Comparison of ENCODE assay signal across 7 cellular contexts in the genomic region with DNA sequence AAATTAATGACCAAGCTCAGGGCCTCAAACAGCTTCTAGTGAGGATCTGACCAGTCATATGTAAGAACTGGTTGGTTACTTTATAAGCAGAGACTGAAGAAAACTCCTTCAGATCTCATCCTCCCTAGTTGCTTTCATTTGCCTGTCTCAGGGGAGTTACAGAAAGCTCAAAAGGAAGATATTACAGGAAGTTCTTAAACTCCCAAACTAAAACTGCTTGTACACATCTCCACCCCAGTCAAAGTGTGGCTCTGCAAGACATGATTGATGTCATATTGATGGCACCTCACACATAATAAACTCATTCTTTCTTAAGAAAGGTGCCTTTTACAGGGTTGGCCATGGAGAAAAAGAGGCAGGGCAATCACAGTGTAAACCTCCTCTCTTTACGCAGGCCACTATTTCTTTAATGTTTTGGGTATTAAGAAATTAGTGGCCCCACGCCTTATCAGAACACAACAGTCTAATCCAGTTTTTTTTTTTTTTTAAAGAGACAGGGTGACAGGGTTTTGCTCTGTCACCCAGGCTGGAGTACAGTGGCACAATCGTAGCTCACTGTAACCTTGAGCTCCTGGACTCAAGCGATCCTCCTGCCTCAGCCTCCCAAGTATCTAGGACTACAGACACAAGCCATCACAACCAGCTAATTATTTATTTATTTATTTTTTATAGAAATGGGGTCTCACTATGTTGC.
DNase-seq lines count a peak whose midpoint lies in the region; ATAC-seq and TF ChIP-seq lines count a peak whose summit lies in the region.

No MANE protein-coding gene starts in this region.

- ATAC-seq in GM19035 (IDR thresholded peaks at IDR 0.05; ENCODE audit: unreplicated experiment) = peak; percentile 74
- ATAC-seq in HG02973 (IDR thresholded peaks at IDR 0.05; ENCODE audit: unreplicated experiment) = peak; percentile 66
- peak; percentile 24; the same call in 2 of the 3 replicates for ATAC-seq in SK-N-SH treated with all-trans-retinoic acid at 6 μM for 48 hours
- no peak for ATAC-seq in left lobe of liver

- peak overlapping the region; percentile 67 for H3K27ac ChIP-seq in left ventricle myocardium inferior (replicated peaks)

- TF ChIP-seq CTCF in left ventricle myocardium inferior (IDR thresholded peaks at IDR 0.05; ENCODE audit: borderline replicate concordance) = no peak

- no peaks in the 10 kb centered on the region for H3K27me3 ChIP-seq in left ventricle myocardium inferior (ENCODE audit: low read depth)

- H3K4me3 ChIP-seq in left ventricle myocardium inferior = no peak overlapping the region

- intact Hi-C loops in left ventricle myocardium inferior (cut with micrococcal nuclease) = no loop called here

- peaks cover 36% of the 10 kb centered on the region for H3K4me1 ChIP-seq in left ventricle myocardium inferior

- DNase-seq in left ventricle myocardium inferior (no peak), C1 segment of cervical spinal cord (lab: John Stamatoyannopoulos, UW) (no peak), iPS-NIHi7 (ENCODE audit: extremely low spot score) (no peak), left lobe of liver (ENCODE audit: low spot score) (no peak)

- H3K9me3 ChIP-seq in left ventricle myocardium inferior (replicated peaks) = no peaks in the 10 kb centered on the region

- peaks cover 18% of the 10 kb centered on the region for H3K36me3 ChIP-seq in left ventricle myocardium inferior

TF ChIP-seq in SK-N-SH treated with all-trans-retinoic acid at 6 μM for 48 hours, 23 proteins besides CTCF, POLR2A, EP300 and RAD21:
- TF ChIP-seq BACH2 (CRISPR knock-in tag; IDR thresholded peaks at IDR 0.05; ENCODE audit: borderline replicate concordance) (no peak), RARB (CRISPR knock-in tag; IDR thresholded peaks at IDR 0.05) (no peak), GLIS3 (CRISPR knock-in tag; IDR thresholded peaks at IDR 0.05) (no peak), ZNF8 (CRISPR knock-in tag; IDR thresholded peaks at IDR 0.05) (no peak), PPARA (CRISPR knock-in tag; IDR thresholded peaks at IDR 0.05; ENCODE audit: borderline replicate concordance) (no peak), ZNF565 (CRISPR knock-in tag; conservative IDR thresholded peaks at IDR 0.05; ENCODE audit: low read depth) (no peak), ESRRG (CRISPR knock-in tag; IDR thresholded peaks at IDR 0.05) (no peak), TOX (CRISPR knock-in tag; IDR thresholded peaks at IDR 0.05; ENCODE audit: borderline replicate concordance) (no peak), ARNTL (CRISPR knock-in tag; IDR thresholded peaks at IDR 0.05; ENCODE audit: borderline replicate concordance, low read depth) (no peak), TCF4 (CRISPR knock-in tag; IDR thresholded peaks at IDR 0.05; ENCODE audit: borderline replicate concordance) (no peak), SNAI2 (CRISPR knock-in tag; IDR thresholded peaks at IDR 0.05) (no peak), ZC3H10 (CRISPR knock-in tag; IDR thresholded peaks at IDR 0.05) (no peak), ZNF70 (CRISPR knock-in tag; IDR thresholded peaks at IDR 0.05) (no peak), ISL1 (CRISPR knock-in tag; IDR thresholded peaks at IDR 0.05) (no peak)
- TF ChIP-seq, protein P1, sequence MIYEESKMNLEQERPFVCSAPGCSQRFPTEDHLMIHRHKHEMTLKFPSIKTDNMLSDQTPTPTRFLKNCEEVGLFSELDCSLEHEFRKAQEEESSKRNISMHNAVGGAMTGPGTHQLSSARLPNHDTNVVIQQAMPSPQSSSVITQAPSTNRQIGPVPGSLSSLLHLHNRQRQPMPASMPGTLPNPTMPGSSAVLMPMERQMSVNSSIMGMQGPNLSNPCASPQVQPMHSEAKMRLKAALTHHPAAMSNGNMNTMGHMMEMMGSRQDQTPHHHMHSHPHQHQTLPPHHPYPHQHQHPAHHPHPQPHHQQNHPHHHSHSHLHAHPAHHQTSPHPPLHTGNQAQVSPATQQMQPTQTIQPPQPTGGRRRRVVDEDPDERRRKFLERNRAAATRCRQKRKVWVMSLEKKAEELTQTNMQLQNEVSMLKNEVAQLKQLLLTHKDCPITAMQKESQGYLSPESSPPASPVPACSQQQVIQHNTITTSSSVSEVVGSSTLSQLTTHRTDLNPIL (CRISPR knock-in tag; IDR thresholded peaks at IDR 0.05; ENCODE audit: low read depth) = no peak
- TF ChIP-seq, protein P2, sequence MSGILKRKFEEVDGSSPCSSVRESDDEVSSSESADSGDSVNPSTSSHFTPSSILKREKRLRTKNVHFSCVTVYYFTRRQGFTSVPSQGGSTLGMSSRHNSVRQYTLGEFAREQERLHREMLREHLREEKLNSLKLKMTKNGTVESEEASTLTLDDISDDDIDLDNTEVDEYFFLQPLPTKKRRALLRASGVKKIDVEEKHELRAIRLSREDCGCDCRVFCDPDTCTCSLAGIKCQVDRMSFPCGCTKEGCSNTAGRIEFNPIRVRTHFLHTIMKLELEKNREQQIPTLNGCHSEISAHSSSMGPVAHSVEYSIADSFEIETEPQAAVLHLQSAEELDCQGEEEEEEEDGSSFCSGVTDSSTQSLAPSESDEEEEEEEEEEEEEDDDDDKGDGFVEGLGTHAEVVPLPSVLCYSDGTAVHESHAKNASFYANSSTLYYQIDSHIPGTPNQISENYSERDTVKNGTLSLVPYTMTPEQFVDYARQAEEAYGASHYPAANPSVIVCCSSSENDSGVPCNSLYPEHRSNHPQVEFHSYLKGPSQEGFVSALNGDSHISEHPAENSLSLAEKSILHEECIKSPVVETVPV (CRISPR knock-in tag; IDR thresholded peaks at IDR 0.05) = no peak
- TF ChIP-seq, protein P3, sequence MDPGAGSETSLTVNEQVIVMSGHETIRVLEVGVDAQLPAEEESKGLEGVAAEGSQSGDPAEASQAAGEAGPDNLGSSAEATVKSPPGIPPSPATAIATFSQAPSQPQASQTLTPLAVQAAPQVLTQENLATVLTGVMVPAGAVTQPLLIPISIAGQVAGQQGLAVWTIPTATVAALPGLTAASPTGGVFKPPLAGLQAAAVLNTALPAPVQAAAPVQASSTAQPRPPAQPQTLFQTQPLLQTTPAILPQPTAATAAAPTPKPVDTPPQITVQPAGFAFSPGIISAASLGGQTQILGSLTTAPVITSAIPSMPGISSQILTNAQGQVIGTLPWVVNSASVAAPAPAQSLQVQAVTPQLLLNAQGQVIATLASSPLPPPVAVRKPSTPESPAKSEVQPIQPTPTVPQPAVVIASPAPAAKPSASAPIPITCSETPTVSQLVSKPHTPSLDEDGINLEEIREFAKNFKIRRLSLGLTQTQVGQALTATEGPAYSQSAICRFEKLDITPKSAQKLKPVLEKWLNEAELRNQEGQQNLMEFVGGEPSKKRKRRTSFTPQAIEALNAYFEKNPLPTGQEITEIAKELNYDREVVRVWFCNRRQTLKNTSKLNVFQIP (CRISPR knock-in tag; IDR thresholded peaks at IDR 0.05; ENCODE audit: borderline replicate concordance, low read depth) = no peak
- TF ChIP-seq, protein P4, sequence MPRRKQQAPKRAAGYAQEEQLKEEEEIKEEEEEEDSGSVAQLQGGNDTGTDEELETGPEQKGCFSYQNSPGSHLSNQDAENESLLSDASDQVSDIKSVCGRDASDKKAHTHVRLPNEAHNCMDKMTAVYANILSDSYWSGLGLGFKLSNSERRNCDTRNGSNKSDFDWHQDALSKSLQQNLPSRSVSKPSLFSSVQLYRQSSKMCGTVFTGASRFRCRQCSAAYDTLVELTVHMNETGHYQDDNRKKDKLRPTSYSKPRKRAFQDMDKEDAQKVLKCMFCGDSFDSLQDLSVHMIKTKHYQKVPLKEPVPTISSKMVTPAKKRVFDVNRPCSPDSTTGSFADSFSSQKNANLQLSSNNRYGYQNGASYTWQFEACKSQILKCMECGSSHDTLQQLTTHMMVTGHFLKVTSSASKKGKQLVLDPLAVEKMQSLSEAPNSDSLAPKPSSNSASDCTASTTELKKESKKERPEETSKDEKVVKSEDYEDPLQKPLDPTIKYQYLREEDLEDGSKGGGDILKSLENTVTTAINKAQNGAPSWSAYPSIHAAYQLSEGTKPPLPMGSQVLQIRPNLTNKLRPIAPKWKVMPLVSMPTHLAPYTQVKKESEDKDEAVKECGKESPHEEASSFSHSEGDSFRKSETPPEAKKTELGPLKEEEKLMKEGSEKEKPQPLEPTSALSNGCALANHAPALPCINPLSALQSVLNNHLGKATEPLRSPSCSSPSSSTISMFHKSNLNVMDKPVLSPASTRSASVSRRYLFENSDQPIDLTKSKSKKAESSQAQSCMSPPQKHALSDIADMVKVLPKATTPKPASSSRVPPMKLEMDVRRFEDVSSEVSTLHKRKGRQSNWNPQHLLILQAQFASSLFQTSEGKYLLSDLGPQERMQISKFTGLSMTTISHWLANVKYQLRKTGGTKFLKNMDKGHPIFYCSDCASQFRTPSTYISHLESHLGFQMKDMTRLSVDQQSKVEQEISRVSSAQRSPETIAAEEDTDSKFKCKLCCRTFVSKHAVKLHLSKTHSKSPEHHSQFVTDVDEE (CRISPR knock-in tag; IDR thresholded peaks at IDR 0.05) = no peak
TF ChIP-seq in SK-N-SH treated with all-trans-retinoic acid at 6 μM for 48 hours: peak in this region for 0.
